ENCODE assay signal across 15 cellular contexts in genomic region chr17:77744268-77744988, GRCh38.
"Had no signal": no experiment of that assay in that cellular context is flagged by ENCODE, and none has a peak within 500 bp of the region (broad histone marks: within the 10 kb centered on the region; RNA-seq: fewer than 3 reads in every experiment).

No MANE protein-coding gene starts in this region.

- FAIRE-seq: TTC549 had no signal

- H3K27ac Mint-ChIP-seq: activated naive CD4-positive, alpha-beta T cell treated with anti-CD3 and anti-CD28 coated beads, Interleukin-2, amount 50 U/mL, for 24 hours; natural killer cell treated with Interleukin-12 subunit alpha and Interleukin-12 subunit beta and Interleukin-15 and Interleukin-18, amount 100 ng/mL, for 72 hours; stimulated activated memory B cell treated with anti-CD40 and anti-IgM and Interleukin-4, amounts not matched to agents 10 μg/mL and 1 μg/mL and 100 μg/mL, for 72 hours; T-helper 1 cell treated with Interleukin-12 subunit alpha and Interleukin-12 subunit beta and Interleukin-4 antibody, amounts not matched to agents 30 μg/mL and 1 μg/mL, for 36 hours had no signal

- H3K9me3 ChIP-seq: body of pancreas, upper lobe of left lung had no signal

- H3K4me1 ChIP-seq: body of pancreas, upper lobe of left lung had no signal

- DNase-seq: activated CD4-positive, alpha-beta T cell treated with anti-CD3 and anti-CD28 coated beads, Interleukin-2, amount 50 U/mL, for 1 hour; activated T-cell treated with anti-CD3 and anti-CD28 coated beads for 4 hours; cortex of kidney; effector CD8-positive, alpha-beta T cell; glutamatergic neuron had no signal

- H3K4me1 Mint-ChIP-seq: activated naive CD4-positive, alpha-beta T cell treated with anti-CD3 and anti-CD28 coated beads, Interleukin-2, amount 50 U/mL, for 24 hours; central memory CD8-positive, alpha-beta T cell; stimulated activated memory B cell treated with anti-CD40 and anti-IgM and Interleukin-4, amounts not matched to agents 10 μg/mL and 1 μg/mL and 100 μg/mL, for 72 hours had no signal

- H3K4me3 ChIP-seq: body of pancreas, smooth muscle cell, upper lobe of left lung had no signal

- H3K27me3 Mint-ChIP-seq: activated naive CD4-positive, alpha-beta T cell treated with anti-CD3 and anti-CD28 coated beads, Interleukin-2, amount 50 U/mL, for 24 hours had no signal

- H3K27me3 ChIP-seq: body of pancreas, upper lobe of left lung had no signal

- H3K9me3 Mint-ChIP-seq: activated naive CD4-positive, alpha-beta T cell treated with anti-CD3 and anti-CD28 coated beads, Interleukin-2, amount 50 U/mL, for 24 hours; central memory CD8-positive, alpha-beta T cell; natural killer cell treated with Interleukin-12 subunit alpha and Interleukin-12 subunit beta and Interleukin-15 and Interleukin-18, amount 100 ng/mL, for 72 hours; T-helper 1 cell treated with Interleukin-12 subunit alpha and Interleukin-12 subunit beta and Interleukin-4 antibody, amounts not matched to agents 30 μg/mL and 1 μg/mL, for 36 hours had no signal

- H3K4me2 ChIP-seq: smooth muscle cell had no signal

- H3K27ac ChIP-seq: body of pancreas, epithelial cell of prostate, upper lobe of left lung had no signal

- H3K36me3 ChIP-seq: upper lobe of left lung had no signal

- H3K36me3 Mint-ChIP-seq: activated naive CD4-positive, alpha-beta T cell treated with anti-CD3 and anti-CD28 coated beads, Interleukin-2, amount 50 U/mL, for 24 hours; natural killer cell treated with Interleukin-12 subunit alpha and Interleukin-12 subunit beta and Interleukin-15 and Interleukin-18, amount 100 ng/mL, for 72 hours; stimulated activated memory B cell treated with anti-CD40 and anti-IgM and Interleukin-4, amounts not matched to agents 10 μg/mL and 1 μg/mL and 100 μg/mL, for 72 hours had no signal

- H3K4me3 Mint-ChIP-seq: activated naive CD4-positive, alpha-beta T cell treated with anti-CD3 and anti-CD28 coated beads, Interleukin-2, amount 50 U/mL, for 24 hours; central memory CD8-positive, alpha-beta T cell; natural killer cell treated with Interleukin-12 subunit alpha and Interleukin-12 subunit beta and Interleukin-15 and Interleukin-18, amount 100 ng/mL, for 72 hours; stimulated activated memory B cell treated with anti-CD40 and anti-IgM and Interleukin-4, amounts not matched to agents 10 μg/mL and 1 μg/mL and 100 μg/mL, for 72 hours; T-helper 1 cell treated with Interleukin-12 subunit alpha and Interleukin-12 subunit beta and Interleukin-4 antibody, amounts not matched to agents 30 μg/mL and 1 μg/mL, for 36 hours had no signal

- ATAC-seq: body of pancreas; stimulated activated memory B cell treated with anti-CD40 and anti-IgM and Interleukin-4, amounts not matched to agents 10 μg/mL and 1 μg/mL and 100 μg/mL, for 72 hours had no signal
